In genomic region chr2:96208144-96209010, GRCh38 we compare ENCODE assay signal across 8 cellular contexts. TPM values are rescaled to one million over a fixed set of nuclear protein-coding genes. Genes with fewer than 3 reads are reported as not detected.
DNase-seq lines count a peak whose midpoint lies in the region; ATAC-seq and TF ChIP-seq lines count a peak whose summit lies in the region.

Gene STARD7 (minus strand): TSS chr2:96208827. CDS start chr2:96208434, 393 bp downstream.

- peak within 1 kb of the TSS; percentile 86 to 95 for H3K27ac ChIP-seq in testis

- CTCF ChIA-PET in GM10248 (lab: Yijun Ruan, JAX), result interaction anchor here (0.9 to 3.3 kb wide), 19 partner anchors 8 to 301 kb away, joined by 3 to 19 read pairs (median 3); partner anchors contain the start of gene ASTL

- ATAC-seq in HG02588 (IDR thresholded peaks at IDR 0.05; ENCODE audit: unreplicated experiment), result peak; percentile 87
- peak; percentile 91 to 92 for ATAC-seq in activated naive CD4-positive, alpha-beta T cell treated with anti-CD3 and anti-CD28 coated beads, Interleukin-2, amount 50 U/mL, for 72 hours
- peak; percentile 99 for ATAC-seq in omental fat pad (ENCODE audit: low FRiP score)

- peak within 1 kb of the TSS; percentile 91 to 99 for H3K4me3 ChIP-seq in testis

- peak within 1 kb of the TSS; percentile 89 for H3K27ac Mint-ChIP-seq in activated naive CD4-positive, alpha-beta T cell treated with anti-CD3 and anti-CD28 coated beads, Interleukin-2, amount 50 U/mL, for 72 hours

- POLR2A ChIA-PET in GM10248 (lab: Yijun Ruan, JAX), result interaction anchor here (0.6 to 2.4 kb wide), 10 partner anchors 9 to 255 kb away, joined by 3 to 10 read pairs (median 4); partner anchors contain the start of genes ASTL and DUSP2

- peaks cover 30% of the 10 kb centered on the region for H3K4me1 ChIP-seq in testis

- 0% methylated on average over 59 of the region's 100 CpGs; no CpG with 5 or more reads in 1 of the 2 donors for WGBS in testis, 2 donors

- H3K36me3 ChIP-seq in testis (ENCODE audit: low read depth, missing control alignments), result no peaks in the 10 kb centered on the region

- peaks cover 21 to 29% of the 10 kb centered on the region in 2 donors for H3K36me3 Mint-ChIP-seq in activated naive CD4-positive, alpha-beta T cell treated with anti-CD3 and anti-CD28 coated beads, Interleukin-2, amount 50 U/mL, for 72 hours

- DNase-seq in GM10248 (ENCODE audit: extremely low spot score) (peak; percentile 98), NCI-H1092 treated with DMSO at 0.1 percent for 48 hours (lab: John Stamatoyannopoulos, UW) (peak; percentile 92), SKM-1 (lab: John Stamatoyannopoulos, UW; ENCODE audit: unreplicated experiment) (peak; percentile 87), glomerular endothelial cell (ENCODE audit: extremely low read depth, low read depth, low spot score) (peak; percentile 61), omental fat pad (ENCODE audit: low spot score) (peak; percentile 96), testis (peak; percentile 99)
- DNase-seq in activated naive CD4-positive, alpha-beta T cell treated with anti-CD3 and anti-CD28 coated beads, Interleukin-2, amount 50 U/mL, for 72 hours (ENCODE audit: low spot score in 2 of 2), result peak; percentile 98

- TF ChIP-seq POLR2A in testis (IDR thresholded peaks at IDR 0.05), result peak; percentile 48

- H3K27me3 ChIP-seq in testis, result no peaks in the 10 kb centered on the region

- no peaks in the 10 kb centered on the region for H3K9me3 ChIP-seq in testis

- H3K9me3 Mint-ChIP-seq in activated naive CD4-positive, alpha-beta T cell treated with anti-CD3 and anti-CD28 coated beads, Interleukin-2, amount 50 U/mL, for 72 hours, result no peaks in the 10 kb centered on the region

- TF ChIP-seq CTCF in GM10248 (IDR thresholded peaks at IDR 0.05; ENCODE audit: control extremely low read depth, extremely low read depth, low read depth, missing control alignments) (no peak), omental fat pad (IDR thresholded peaks at IDR 0.05) (no peak), testis (IDR thresholded peaks at IDR 0.05) (no peak)

- intact Hi-C loops in testis (cut with DNase I; ENCODE audit: low total_unique reads), result no loop called here

RNA-seq across cellular contexts. Expression of gene STARD7, which starts in this region (rescaled TPM):
- 100 to 1,000 TPM in 1 of 2 donors, 10 to 100 TPM in 1; 82.9 to 159 TPM for total RNA-seq in activated naive CD4-positive, alpha-beta T cell treated with anti-CD3 and anti-CD28 coated beads, Interleukin-2, amount 50 U/mL, for 72 hours
- total RNA-seq in glomerular endothelial cell (85.8 and 86.1 TPM in 2 replicates), omental fat pad (100 to 1,000 TPM; 116 to 149 (median 125) TPM), testis (10 to 100 TPM; 77.7 to 96.2 TPM)
- 58.0 TPM for polyA plus RNA-seq in testis (ENCODE audit: insufficient read depth, low read depth, low replicate concordance)

Comparison
In these comparisons a context has a peak if more than half of its experiments do, and no peak if none do; other contexts are left out.
1. Peak in every context shown above with its lines: DNase-seq, ATAC-seq, H3K4me3 ChIP-seq and H3K27ac ChIP-seq.